Comparison of ENCODE assay signal across 33 cellular contexts in genomic region chr2:238905721-238906120, GRCh38. TPM values are rescaled to one million over a fixed set of nuclear protein-coding genes. Genes with fewer than 3 reads are reported as not detected.
"Had no signal": no experiment of that assay in that cellular context is flagged by ENCODE, and none has a peak within 500 bp of the region (broad histone marks: within the 10 kb centered on the region; RNA-seq: fewer than 3 reads in every experiment).

No MANE protein-coding gene starts in this region.

- H3K4me3 ChIP-seq: adrenal gland, body of pancreas, breast epithelium, PC-9 had no signal

- H3K9me3 ChIP-seq: adrenal gland, body of pancreas, breast epithelium had no signal

- H3K36me3 ChIP-seq: adrenal gland, breast epithelium had no signal

- H3K27me3 Mint-ChIP-seq: activated B cell treated with CpG ODN at 0.5 μM for 24 hours had no signal

- H3K27me3 ChIP-seq: adrenal gland, body of pancreas, breast epithelium had no signal

- H3K4me1 ChIP-seq: adrenal gland, body of pancreas, breast epithelium had no signal

- H3K27ac ChIP-seq: adrenal gland, body of pancreas, PC-9, VCaP had no signal

- ATAC-seq: activated naive CD4-positive, alpha-beta T cell treated with anti-CD3 and anti-CD28 coated beads, Interleukin-2, amount 50 U/mL, for 72 hours; activated T-cell treated with anti-CD3 and anti-CD28 coated beads, Interleukin-2, amount 50 U/mL, for 4 hours; body of pancreas; Right ventricle myocardium inferior had no signal

- H3K27ac Mint-ChIP-seq: activated B cell treated with CpG ODN at 0.5 μM for 24 hours; activated CD4-positive, alpha-beta memory T cell treated with anti-CD3 and anti-CD28 coated beads for 36 hours; activated naive CD4-positive, alpha-beta T cell treated with anti-CD3 and anti-CD28 coated beads for 36 hours; activated naive CD4-positive, alpha-beta T cell treated with anti-CD3 and anti-CD28 coated beads, Interleukin-2, amount 50 U/mL, for 72 hours; activated T-helper 1 cell treated with anti-CD3 and anti-CD28 coated beads, Interleukin-12 subunit alpha, Interleukin-12 subunit beta, Interleukin-2, Interleukin-4 antibody, amounts not matched to agents 30 ng/mL and 10 ng/mL and 1 ng/mL, durations not matched to agents 14 hours and 24 hours and 36 hours had no signal

- H3K9me3 Mint-ChIP-seq: activated B cell treated with CpG ODN at 0.5 μM for 24 hours; activated CD4-positive, alpha-beta memory T cell treated with anti-CD3 and anti-CD28 coated beads for 36 hours; activated naive CD4-positive, alpha-beta T cell treated with anti-CD3 and anti-CD28 coated beads for 36 hours; activated naive CD4-positive, alpha-beta T cell treated with anti-CD3 and anti-CD28 coated beads, Interleukin-2, amount 50 U/mL, for 72 hours; activated T-cell treated with anti-CD3 and anti-CD28 coated beads, Interleukin-2, amount 50 U/mL, for 4 hours had no signal

- H3K4me2 ChIP-seq: PC-9 had no signal

- H2AFZ ChIP-seq: PC-9 had no signal

- DNase-seq: activated B cell treated with CpG ODN at 0.5 μM for 24 hours; activated CD4-positive, alpha-beta memory T cell treated with anti-CD3 and anti-CD28 coated beads for 36 hours; activated CD4-positive, alpha-beta T cell treated with anti-CD3 and anti-CD28 coated beads for 4 hours; activated CD4-positive, alpha-beta T cell treated with anti-CD3 and anti-CD28 coated beads, Interleukin-2, amount 50 U/mL, for 1 hour; activated CD4-positive, CD25-positive, alpha-beta regulatory T cell treated with anti-CD3 and anti-CD28 coated beads, Interleukin-2, amount 50 U/mL, for 72 hours; activated CD8-positive, alpha-beta memory T cell treated with anti-CD3 and anti-CD28 coated beads, Interleukin-2, amount 50 U/mL, for 4 hours; activated gamma-delta T cell treated with Interleukin-2 at 50 U/mL for 16 hours; activated naive CD4-positive, alpha-beta T cell treated with anti-CD3 and anti-CD28 coated beads for 36 hours; activated T-cell treated with anti-CD3 and anti-CD28 coated beads for 4 hours; activated T-cell treated with anti-CD3 and anti-CD28 coated beads, Interleukin-2, amount 50 U/mL, for 4 hours; adrenal gland; body of pancreas; cerebellar nuclear complex; NCI-H1436 treated with DMSO at 0.1 percent for 48 hours; NCI-H1694 treated with DMSO at 0.1 percent for 48 hours; NCI-H2029 treated with DMSO at 0.1 percent for 48 hours; NCI-H2107; NCI-H2171; NCI-H510A; NCI-H526; NCI-H748 treated with DMSO at 0.1 percent for 48 hours; NK-92 treated with Interleukin-12 subunit alpha and Interleukin-12 subunit beta, amount 100 ng/mL, for 24 hours; PC-9; SW 1271; T-helper 1 cell; T-helper 2 cell; T-helper 9 cell had no signal

- H3K4me3 Mint-ChIP-seq: activated B cell treated with CpG ODN at 0.5 μM for 24 hours; activated CD4-positive, alpha-beta memory T cell treated with anti-CD3 and anti-CD28 coated beads for 36 hours; activated naive CD4-positive, alpha-beta T cell treated with anti-CD3 and anti-CD28 coated beads for 36 hours; activated T-cell treated with anti-CD3 and anti-CD28 coated beads, Interleukin-2, amount 50 U/mL, for 4 hours; activated T-helper 1 cell treated with anti-CD3 and anti-CD28 coated beads, Interleukin-12 subunit alpha, Interleukin-12 subunit beta, Interleukin-2, Interleukin-4 antibody, amounts not matched to agents 30 ng/mL and 10 ng/mL and 1 ng/mL, durations not matched to agents 14 hours and 24 hours and 36 hours had no signal

- H3K36me3 Mint-ChIP-seq: activated CD4-positive, alpha-beta memory T cell treated with anti-CD3 and anti-CD28 coated beads for 36 hours; activated naive CD4-positive, alpha-beta T cell treated with anti-CD3 and anti-CD28 coated beads, Interleukin-2, amount 50 U/mL, for 72 hours had no signal

- H3K4me1 Mint-ChIP-seq: activated B cell treated with CpG ODN at 0.5 μM for 24 hours had no signal

RNA-seq across cellular contexts. Expression of gene TWIST2, which starts 57.8 kb away (rescaled TPM):
- total RNA-seq: activated B cell treated with CpG ODN at 0.5 μM for 24 hours; activated CD4-positive, alpha-beta memory T cell treated with anti-CD3 and anti-CD28 coated beads for 36 hours; activated naive CD4-positive, alpha-beta T cell treated with anti-CD3 and anti-CD28 coated beads for 36 hours; activated naive CD4-positive, alpha-beta T cell treated with anti-CD3 and anti-CD28 coated beads, Interleukin-2, amount 50 U/mL, for 72 hours; activated T-cell treated with anti-CD3 and anti-CD28 coated beads, Interleukin-2, amount 50 U/mL, for 4 hours; activated T-helper 1 cell treated with anti-CD3 and anti-CD28 coated beads, Interleukin-12 subunit alpha, Interleukin-12 subunit beta, Interleukin-2, Interleukin-4 antibody, amounts not matched to agents 30 ng/mL and 10 ng/mL and 1 ng/mL, durations not matched to agents 14 hours and 24 hours and 36 hours; OCI-LY7 had no signal
